9 cellular contexts compared by ENCODE assay signal in the genomic region with DNA sequence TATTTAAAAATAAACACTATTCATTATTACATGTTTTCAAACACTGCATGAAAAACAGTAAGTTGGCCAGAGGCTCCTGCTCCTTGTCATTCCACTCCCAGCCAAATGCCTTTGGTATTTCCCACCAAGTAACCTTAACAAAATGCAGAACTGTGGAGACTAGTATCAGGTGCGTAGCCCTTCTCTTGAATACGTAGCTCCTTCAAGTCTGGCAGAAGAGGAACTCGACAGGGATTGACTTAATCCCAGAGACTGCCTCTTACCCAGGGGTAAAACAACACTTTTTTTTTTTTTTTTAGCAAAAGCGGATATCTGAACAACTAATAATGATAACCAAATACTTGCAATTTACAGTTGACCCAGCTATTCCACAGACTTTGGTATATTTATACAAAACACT. TPM values are rescaled to one million over a fixed set of nuclear protein-coding genes. Genes with fewer than 3 reads are reported as not detected.
DNase-seq lines count a peak whose midpoint lies in the region; ATAC-seq, FAIRE-seq and TF ChIP-seq lines count a peak whose summit lies in the region.
"Had no signal": no experiment of that assay in that cellular context is flagged by ENCODE, and none has a peak within 500 bp of the region (broad histone marks: within the 10 kb centered on the region; RNA-seq: fewer than 3 reads in every experiment).

No MANE protein-coding gene starts in this region.

- H3K4me1 ChIP-seq in left ventricle myocardium inferior: peaks cover 29% of the 10 kb centered on the region
- H3K4me1 ChIP-seq in astrocyte (ENCODE audit: insufficient read depth, low read length): peaks cover 5% of the 10 kb centered on the region
- peaks cover 16% of the 10 kb centered on the region for H3K4me1 ChIP-seq in lower lobe of right lung
- peaks cover 0 to 6% of the 10 kb centered on the region in 2 donors for H3K4me1 ChIP-seq in uterus

- H3K36me3 ChIP-seq in left ventricle myocardium inferior (peaks cover 37% of the 10 kb centered on the region), astrocyte (ENCODE audit: insufficient read depth, low read length) (peaks cover 22% of the 10 kb centered on the region), lower lobe of right lung (peaks cover 43% of the 10 kb centered on the region), uterus (no peaks in the 10 kb centered on the region)

- H3K27ac ChIP-seq in left ventricle myocardium inferior (replicated peaks) (peak overlapping the region; percentile 84), astrocyte (ENCODE audit: low read depth, low read length) (no peak overlapping the region), lower lobe of right lung (peak overlapping the region; percentile 83), uterus (peak overlapping the region; percentile 84 to 87)

- peaks cover 14% of the 10 kb centered on the region for H3K36me3 Mint-ChIP-seq in astrocyte (ENCODE audit: low read depth, unreplicated experiment)

- peaks cover 34% of the 10 kb centered on the region for H3K79me2 ChIP-seq in astrocyte (ENCODE audit: insufficient read depth, low read length)

- no peaks in the 10 kb centered on the region for H3K27me3 Mint-ChIP-seq in astrocyte (ENCODE audit: low read depth, unreplicated experiment)

- no peaks in the 10 kb centered on the region for H3K27me3 ChIP-seq in left ventricle myocardium inferior (ENCODE audit: low read depth)
- H3K27me3 ChIP-seq in astrocyte (ENCODE audit: insufficient read depth, low read length): no peaks in the 10 kb centered on the region
- H3K27me3 ChIP-seq in lower lobe of right lung (ENCODE audit: low read depth): no peaks in the 10 kb centered on the region
- no peaks in the 10 kb centered on the region for H3K27me3 ChIP-seq in uterus

- H3K4me2 ChIP-seq in astrocyte (ENCODE audit: low read length): peak overlapping the region; percentile 87

- TF ChIP-seq CTCF in left ventricle myocardium inferior (IDR thresholded peaks at IDR 0.05; ENCODE audit: borderline replicate concordance) (no peak), astrocyte (IDR thresholded peaks at IDR 0.05; ENCODE audit: insufficient read depth, low read depth, low read length) (no peak), lower lobe of right lung (IDR thresholded peaks at IDR 0.05) (no peak), uterus (IDR thresholded peaks at IDR 0.05) (no peak), GM13977 (IDR thresholded peaks at IDR 0.05; ENCODE audit: extremely low read depth, insufficient read depth, missing control alignments) (no peak)

- no peaks in the 10 kb centered on the region for H4K20me1 ChIP-seq in astrocyte (ENCODE audit: insufficient read depth, low read length)

- no peaks in the 10 kb centered on the region for H3K9me3 ChIP-seq in left ventricle myocardium inferior (replicated peaks)
- no peaks in the 10 kb centered on the region for H3K9me3 ChIP-seq in astrocyte (ENCODE audit: insufficient read depth, low read depth, low read length)
- no peaks in the 10 kb centered on the region for H3K9me3 ChIP-seq in lower lobe of right lung
- no peaks in the 10 kb centered on the region for H3K9me3 ChIP-seq in uterus

- H2AFZ ChIP-seq in astrocyte (ENCODE audit: low read depth, low read length): no peak overlapping the region

- peaks cover 5% of the 10 kb centered on the region for H3K4me1 Mint-ChIP-seq in astrocyte (ENCODE audit: low read depth, unreplicated experiment)

- H3K9ac ChIP-seq in astrocyte (ENCODE audit: low read length): peak overlapping the region; percentile 92

- H3K4me3 Mint-ChIP-seq in astrocyte (ENCODE audit: unreplicated experiment): peak overlapping the region; percentile 96

- intact Hi-C loops in left ventricle myocardium inferior (cut with micrococcal nuclease): no loop called here
- intact Hi-C loops in Right ventricle myocardium superior (cut with DNase I): no loop called here
- intact Hi-C loops in lower lobe of right lung (cut with DNase I): no loop called here
- intact Hi-C loops in uterus (cut with DNase I; ENCODE audit: low total_unique reads): no loop called here

- H3K9me3 Mint-ChIP-seq in astrocyte (ENCODE audit: unreplicated experiment): no peaks in the 10 kb centered on the region

- FAIRE-seq in astrocyte (lab: Jason Lieb, UNC): no peak

- in situ Hi-C loops in GM13977 (cut with MboI; ENCODE audit: low pct_unique_long_range_greater_than_20kb, low sequenced_read_pairs, unreplicated experiment): no loop called here

- H3K4me3 ChIP-seq in left ventricle myocardium inferior: peak overlapping the region; percentile 83
- H3K4me3 ChIP-seq in astrocyte (ENCODE audit: insufficient read depth, low read depth, low read length): peak overlapping the region; percentile 95
- peak overlapping the region; percentile 85 for H3K4me3 ChIP-seq in lower lobe of right lung
- peak overlapping the region; percentile 67 to 84 for H3K4me3 ChIP-seq in uterus

- ATAC-seq in Right ventricle myocardium superior (ENCODE audit: poor library complexity): no peak
- peak; percentile 59 to 62 for ATAC-seq in lower lobe of right lung
- no peak for ATAC-seq in HG03571 (IDR thresholded peaks at IDR 0.05; ENCODE audit: unreplicated experiment)
- ATAC-seq in HG03159 (IDR thresholded peaks at IDR 0.05; ENCODE audit: unreplicated experiment): no peak

- DNase-seq in left ventricle myocardium inferior (no peak), Right ventricle myocardium superior (no peak), astrocyte (ENCODE audit: low read depth) (no peak), lower lobe of right lung (no peak), uterus (no peak), GM13977 (ENCODE audit: low spot score) (no peak)

- peak overlapping the region; percentile 94 for H3K27ac Mint-ChIP-seq in astrocyte (ENCODE audit: unreplicated experiment)

- TF ChIP-seq POLR2A in uterus (IDR thresholded peaks at IDR 0.05): no peak

RNA-seq across cellular contexts. Expression of a gene that starts 0.7 kb away (rescaled TPM):
- total RNA-seq in left ventricle myocardium inferior (18.4 TPM), Right ventricle myocardium superior (17.4 TPM), astrocyte (44.8 and 47.1 TPM in 2 replicates), lower lobe of right lung (44.9 TPM), uterus (10 to 100 TPM; 15.6 to 71.8 (median 32.7) TPM)

RNA-seq across cellular contexts. Expression of a gene that starts 40.8 kb away (rescaled TPM):
- not detected for total RNA-seq in left ventricle myocardium inferior
- not detected for total RNA-seq in Right ventricle myocardium superior
- total RNA-seq in astrocyte: not detected in 2 replicates
- total RNA-seq in lower lobe of right lung: 3.1 TPM
- total RNA-seq in uterus: 1 to 10 TPM in 1 of 4 donors, under 1 TPM in 1, not detected in 2; 0.51 to 1.0 TPM
- total RNA-seq: activated CD8-positive, alpha-beta memory T cell treated with anti-CD3 and anti-CD28 coated beads for 36 hours had no signal

Comparison
In these comparisons a context has a peak if more than half of its experiments do, and no peak if none do; other contexts are left out.
1. ATAC-seq: peak in lower lobe of right lung (2 of 2); none in Right ventricle myocardium superior (single experiment), HG03571 (single experiment) and HG03159 (single experiment).
2. Peak in every context shown above with its lines, with median percentiles within 50 percentile points of each other: H3K4me3 ChIP-seq.